1 cellular context compared by ENCODE assay signal in the genomic region with DNA sequence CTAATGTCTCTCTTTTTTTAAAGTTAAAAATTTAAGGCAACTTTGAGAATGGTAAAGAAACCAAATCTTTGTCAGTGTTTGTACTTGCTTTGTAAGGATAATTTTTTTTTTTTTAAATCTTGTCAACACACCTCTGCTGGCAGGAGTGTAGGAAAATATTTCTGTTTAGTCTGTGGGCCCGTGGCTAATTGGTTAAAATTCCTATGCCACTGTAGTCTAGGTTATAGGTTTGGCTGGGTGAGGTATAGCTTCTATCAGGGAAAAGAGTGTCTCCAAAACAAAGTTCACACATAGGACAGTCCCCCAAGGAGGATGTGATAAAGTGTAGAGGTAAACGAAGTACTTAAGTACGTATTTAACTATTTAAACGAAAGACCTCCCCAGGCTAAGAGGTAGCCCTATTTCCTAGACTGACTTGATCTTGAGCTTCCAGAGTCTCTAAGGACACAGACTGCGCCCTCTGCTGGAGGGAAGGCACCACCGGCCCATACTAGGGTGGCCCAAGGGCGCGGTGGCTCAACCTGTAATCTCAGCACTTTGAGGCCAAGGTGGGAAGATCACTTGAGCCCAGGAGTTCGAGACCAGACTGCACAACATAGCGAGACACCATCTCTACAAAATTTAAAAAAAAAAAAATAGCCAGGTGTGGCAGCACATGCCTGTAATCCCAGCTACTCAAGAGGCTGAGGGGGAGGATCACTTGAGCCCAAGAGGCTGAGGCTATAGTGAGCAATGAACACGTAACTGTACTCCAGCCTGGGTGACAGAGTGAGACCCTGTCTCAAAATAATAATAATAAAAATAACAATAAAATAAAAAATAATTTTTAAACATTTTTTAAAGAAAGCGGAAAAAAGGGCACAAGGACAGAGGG.
TF ChIP-seq lines count a peak whose summit lies in the region.

No MANE protein-coding gene starts in this region.

TF ChIP-seq in HCT116, 20 proteins besides CTCF, POLR2A, EP300 and RAD21 (continued from another document):
- TF ChIP-seq REST (IDR thresholded peaks at IDR 0.05; ENCODE audit: low read depth) (no peak), ELF1 (IDR thresholded peaks at IDR 0.05; ENCODE audit: borderline replicate concordance, low read depth) (no peak), SP1 (IDR thresholded peaks at IDR 0.05; ENCODE audit: low read depth) (no peak), EZH2phosphoT487 (IDR thresholded peaks at IDR 0.05; ENCODE audit: borderline replicate concordance) (no peak), CEBPB (IDR thresholded peaks at IDR 0.05; ENCODE audit: low read depth) (no peak), EGR1 (IDR thresholded peaks at IDR 0.05; ENCODE audit: low read depth) (no peak), YY1 (IDR thresholded peaks at IDR 0.05; ENCODE audit: extremely low read depth, insufficient replicate concordance, low read depth, low read length) (no peak), FOSL1 (IDR thresholded peaks at IDR 0.05; ENCODE audit: low read depth) (no peak)
